ENCODE assay signal across 1 cellular context in genomic region chr2:38720613-38721241, GRCh38.
TF ChIP-seq lines count a peak whose summit lies in the region.

No MANE protein-coding gene starts in this region.

TF ChIP-seq in GM12878, 131 proteins besides CTCF, POLR2A, EP300 and RAD21 (continues in another document):
- TF ChIP-seq ATF2 (IDR thresholded peaks at IDR 0.05; ENCODE audit: low read length) (0 out of 2 replicates have a peak, but pooled peaks have one; percentile 21), STAT3 (IDR thresholded peaks at IDR 0.05; ENCODE audit: low read depth, low read length) (no peak), STAT1 (conservative IDR thresholded peaks at IDR 0.05) (no peak), ZBTB4 (CRISPR knock-in tag; IDR thresholded peaks at IDR 0.05) (no peak), BCLAF1 (IDR thresholded peaks at IDR 0.05) (no peak), EGR1 (IDR thresholded peaks at IDR 0.05; ENCODE audit: borderline replicate concordance in 1 of 2, low read depth in 2 of 2, low read length in 2 of 2) (no peak), HDAC2 (IDR thresholded peaks at IDR 0.05) (no peak), TAF1 (IDR thresholded peaks at IDR 0.05; ENCODE audit: borderline replicate concordance, low read depth, low read length) (no peak), EED (IDR thresholded peaks at IDR 0.05; ENCODE audit: low read depth) (0 out of 2 replicates have a peak, but pooled peaks have one; percentile 18), FOS (IDR thresholded peaks at IDR 0.05; ENCODE audit: borderline replicate concordance, extremely low read depth, insufficient read length) (no peak), NRF1 (conservative IDR thresholded peaks at IDR 0.05; ENCODE audit: low read depth, low read length) (no peak), ZNF207 (IDR thresholded peaks at IDR 0.05; ENCODE audit: borderline replicate concordance) (no peak), RB1 (IDR thresholded peaks at IDR 0.05; ENCODE audit: borderline replicate concordance) (no peak), MTA2 (IDR thresholded peaks at IDR 0.05; ENCODE audit: low read depth) (0 out of 2 replicates have a peak, but pooled peaks have one; percentile 10), RAD51 (IDR thresholded peaks at IDR 0.05) (peak; percentile 61; the same call in 1 of the 2 replicates), E2F4 (IDR thresholded peaks at IDR 0.05; ENCODE audit: low read depth, low read length) (no peak), NKRF (conservative IDR thresholded peaks at IDR 0.05) (no peak), JUND (IDR thresholded peaks at IDR 0.05; ENCODE audit: low read depth, low read length) (no peak), KAT2A (conservative IDR thresholded peaks at IDR 0.05; ENCODE audit: control insufficient read depth, low read depth, low read length) (no peak), ASH2L (IDR thresholded peaks at IDR 0.05; ENCODE audit: borderline replicate concordance, low read depth) (no peak), TARDBP (IDR thresholded peaks at IDR 0.05; ENCODE audit: borderline replicate concordance) (no peak), RFX5 (IDR thresholded peaks at IDR 0.05; ENCODE audit: low read depth, low read length) (no peak), CEBPZ (IDR thresholded peaks at IDR 0.05; ENCODE audit: low read depth, low read length) (no peak), RBBP5 (conservative IDR thresholded peaks at IDR 0.05) (no peak), POLR2AphosphoS5 (IDR thresholded peaks at IDR 0.05; ENCODE audit: low read length) (no peak), TCF7 (IDR thresholded peaks at IDR 0.05; ENCODE audit: borderline replicate concordance) (no peak), ZSCAN29 (IDR thresholded peaks at IDR 0.05) (no peak), POU2F2 (IDR thresholded peaks at IDR 0.05; ENCODE audit: borderline replicate concordance, low read depth, low read length) (no peak; the same call in 2 of the 3 replicates), ZNF687 (IDR thresholded peaks at IDR 0.05) (no peak), PKNOX1 (IDR thresholded peaks at IDR 0.05) (no peak), TBL1XR1 (IDR thresholded peaks at IDR 0.05; ENCODE audit: low read depth, low read length) (no peak), ESRRA (IDR thresholded peaks at IDR 0.05; ENCODE audit: low read length) (no peak), BMI1 (IDR thresholded peaks at IDR 0.05; ENCODE audit: borderline replicate concordance) (no peak), SKIL (IDR thresholded peaks at IDR 0.05; ENCODE audit: low read depth, poor library complexity, severe bottlenecking) (no peak), SUZ12 (IDR thresholded peaks at IDR 0.05; ENCODE audit: unreplicated experiment) (no peak), RELA (IDR thresholded peaks at IDR 0.05; ENCODE audit: borderline replicate concordance, partially characterized antibody) (no peak), NFIC (IDR thresholded peaks at IDR 0.05; ENCODE audit: low read depth, low read length) (no peak)
